In genomic region chr17:19762515-19762961, GRCh38 we compare ENCODE assay signal across 8 cellular contexts. TPM values are rescaled to one million over a fixed set of nuclear protein-coding genes. Genes with fewer than 3 reads are reported as not detected.
A peak's percentile ranks its signal among the peaks of the same experiment; 100 is the strongest.
DNase-seq lines count a peak whose midpoint lies in the region; ATAC-seq and TF ChIP-seq lines count a peak whose summit lies in the region.

No MANE protein-coding gene starts in this region.

- CTCF ChIA-PET in activated CD4-positive, alpha-beta memory T cell treated with anti-CD3 and anti-CD28 coated beads for 36 hours (lab: Charles Lee) = interaction anchor here (0.6 to 11.7 kb wide), 46 partner anchors 9 to 524 kb away, joined by 3 to 233 read pairs (median 4); partner anchors contain the start of genes AKAP10, ALDH3A1, ALDH3A2 and B9D1

- POLR2A ChIA-PET in activated CD4-positive, alpha-beta memory T cell treated with anti-CD3 and anti-CD28 coated beads for 36 hours (lab: Charles Lee) = interaction anchor here (0.6 kb wide), 1 partner anchor 400 kb away, joined by 3 read pairs; the partner anchor contains the start of gene B9D1

- H3K36me3 Mint-ChIP-seq in activated CD4-positive, alpha-beta memory T cell treated with anti-CD3 and anti-CD28 coated beads for 36 hours = no peaks in the 10 kb centered on the region
- no peaks in the 10 kb centered on the region for H3K36me3 Mint-ChIP-seq in effector memory CD8-positive, alpha-beta T cell (ENCODE audit: insufficient read depth)
- no peaks in the 10 kb centered on the region for H3K36me3 Mint-ChIP-seq in mesothelial cell of epicardium

- intact Hi-C loops in activated CD4-positive, alpha-beta memory T cell treated with anti-CD3 and anti-CD28 coated beads for 36 hours (cut with micrococcal nuclease) = loop anchor here (1.0 kb wide), 1 partner anchor 248 kb away; no protein-coding TSS in a partner anchor

- no peaks in the 10 kb centered on the region for H3K9me3 Mint-ChIP-seq in activated CD4-positive, alpha-beta memory T cell treated with anti-CD3 and anti-CD28 coated beads for 36 hours
- no peaks in the 10 kb centered on the region for H3K9me3 Mint-ChIP-seq in effector memory CD8-positive, alpha-beta T cell
- no peaks in the 10 kb centered on the region for H3K9me3 Mint-ChIP-seq in mesothelial cell of epicardium

- peak; percentile 18 to 63 for DNase-seq in NCI-H524 (lab: John Stamatoyannopoulos, UW)
- DNase-seq in NCI-H524 treated with DMSO at 0.1 percent for 48 hours (lab: John Stamatoyannopoulos, UW) = no peak
- peak; percentile 2 for DNase-seq in NCI-H446 treated with DMSO at 0.1 percent for 48 hours (lab: John Stamatoyannopoulos, UW)
- DNase-seq in activated CD4-positive, alpha-beta memory T cell treated with anti-CD3 and anti-CD28 coated beads for 36 hours = peak; percentile 82
- peak; percentile 46 to 60 (median 48) for DNase-seq in effector memory CD8-positive, alpha-beta T cell
- peak; percentile 49 to 85 for DNase-seq in mesothelial cell of epicardium (ENCODE audit: low spot score in 2 of 2, unreplicated experiment in 2 of 2)
- peak; percentile 73 for DNase-seq in stimulated activated CD8-positive, alpha-beta memory T cell treated with anti-CD3 and anti-CD28 coated beads, Interleukin-4, amount 100 ng/mL, for 48 hours

- no peak overlapping the region for H3K27ac Mint-ChIP-seq in activated CD4-positive, alpha-beta memory T cell treated with anti-CD3 and anti-CD28 coated beads for 36 hours
- no peak overlapping the region for H3K27ac Mint-ChIP-seq in effector memory CD8-positive, alpha-beta T cell
- no peak overlapping the region for H3K27ac Mint-ChIP-seq in mesothelial cell of epicardium

- peak; percentile 72 for ATAC-seq in effector memory CD8-positive, alpha-beta T cell (replicated peaks)
- ATAC-seq in HG02870 (IDR thresholded peaks at IDR 0.05; ENCODE audit: unreplicated experiment) = no peak

- H3K27me3 Mint-ChIP-seq in activated CD4-positive, alpha-beta memory T cell treated with anti-CD3 and anti-CD28 coated beads for 36 hours = no peaks in the 10 kb centered on the region
- peaks cover 31 to 69% of the 10 kb centered on the region in 2 donors for H3K27me3 Mint-ChIP-seq in effector memory CD8-positive, alpha-beta T cell
- H3K27me3 Mint-ChIP-seq in mesothelial cell of epicardium (ENCODE audit: low read depth) = peaks cover 2% of the 10 kb centered on the region

- TF ChIP-seq CTCF in mesothelial cell of epicardium (IDR thresholded peaks at IDR 0.05; ENCODE audit: unreplicated experiment) = peak; percentile 68

- peaks cover 11% of the 10 kb centered on the region for H3K4me1 Mint-ChIP-seq in activated CD4-positive, alpha-beta memory T cell treated with anti-CD3 and anti-CD28 coated beads for 36 hours (ENCODE audit: low read depth)
- H3K4me1 Mint-ChIP-seq in effector memory CD8-positive, alpha-beta T cell (ENCODE audit: low read depth in 2 of 2) = peaks cover 0 to 6% of the 10 kb centered on the region in 2 donors
- peaks cover 2% of the 10 kb centered on the region for H3K4me1 Mint-ChIP-seq in mesothelial cell of epicardium

- H3K4me3 Mint-ChIP-seq in activated CD4-positive, alpha-beta memory T cell treated with anti-CD3 and anti-CD28 coated beads for 36 hours = no peak overlapping the region
- no peak overlapping the region for H3K4me3 Mint-ChIP-seq in effector memory CD8-positive, alpha-beta T cell
- H3K4me3 Mint-ChIP-seq in mesothelial cell of epicardium = no peak overlapping the region

RNA-seq across cellular contexts. Expression of gene ALDH3A1, which starts 14.4 kb away (rescaled TPM):
- under 1 TPM in 1 of 2 experiments, not detected in 1; 0.14 TPM for total RNA-seq in activated CD4-positive, alpha-beta memory T cell treated with anti-CD3 and anti-CD28 coated beads for 36 hours
- total RNA-seq in mesothelial cell of epicardium = 0.55 to 1.1 TPM (median 0.69 TPM) in 3 replicates

RNA-seq across cellular contexts. Expression of gene SLC47A2, which starts 46.2 kb away (rescaled TPM):
- not detected for total RNA-seq in activated CD4-positive, alpha-beta memory T cell treated with anti-CD3 and anti-CD28 coated beads for 36 hours
- not detected in 3 replicates for total RNA-seq in mesothelial cell of epicardium
